1 cellular context compared by ENCODE assay signal in genomic region chrX:7147978-7148824, GRCh38.
TF ChIP-seq lines count a peak whose summit lies in the region.

Gene PUDP (minus strand): TSS chrX:7148153. CDS start chrX:7148113, 40 bp downstream.

TF ChIP-seq in K562, 482 proteins besides CTCF, POLR2A, EP300 and RAD21 (continued from another document):
- TF ChIP-seq MGA (IDR thresholded peaks at IDR 0.05) = peak; percentile 35; the same call in 1 of the 2 replicates
- TF ChIP-seq KDM5B (IDR thresholded peaks at IDR 0.05; ENCODE audit: insufficient replicate concordance, low read depth, low read length) = peak; percentile 32
- peak; percentile 42 to 89 (median 77) for TF ChIP-seq YY1 (IDR thresholded peaks at IDR 0.05; ENCODE audit: borderline replicate concordance in 1 of 3, control insufficient read depth in 1 of 3, extremely low read depth in 1 of 3, insufficient read depth in 3 of 3, insufficient read length in 1 of 3, insufficient replicate concordance in 2 of 3, low read depth in 1 of 3, low read length in 2 of 3)
- no peak for TF ChIP-seq ETV6 (IDR thresholded peaks at IDR 0.05; ENCODE audit: borderline replicate concordance in 1 of 2, low read depth in 2 of 2, low read length in 1 of 2)
- TF ChIP-seq ETV6 (CRISPR knock-in tag; IDR thresholded peaks at IDR 0.05; ENCODE audit: borderline replicate concordance) = no peak
- TF ChIP-seq POLR2G (IDR thresholded peaks at IDR 0.05; ENCODE audit: low read depth, low read length) = peak; percentile 83
- TF ChIP-seq, protein P1, sequence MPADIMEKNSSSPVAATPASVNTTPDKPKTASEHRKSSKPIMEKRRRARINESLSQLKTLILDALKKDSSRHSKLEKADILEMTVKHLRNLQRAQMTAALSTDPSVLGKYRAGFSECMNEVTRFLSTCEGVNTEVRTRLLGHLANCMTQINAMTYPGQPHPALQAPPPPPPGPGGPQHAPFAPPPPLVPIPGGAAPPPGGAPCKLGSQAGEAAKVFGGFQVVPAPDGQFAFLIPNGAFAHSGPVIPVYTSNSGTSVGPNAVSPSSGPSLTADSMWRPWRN (IDR thresholded peaks at IDR 0.05; ENCODE audit: low read depth) = no peak
